Comparison of ENCODE assay signal across 10 cellular contexts in genomic region chr17:74971842-74972106, GRCh38. TPM values are rescaled to one million over a fixed set of nuclear protein-coding genes. Genes with fewer than 3 reads are reported as not detected.
DNase-seq lines count a peak whose midpoint lies in the region; ATAC-seq and TF ChIP-seq lines count a peak whose summit lies in the region.
"Had no signal": no experiment of that assay in that cellular context is flagged by ENCODE, and none has a peak within 500 bp of the region (broad histone marks: within the 10 kb centered on the region; RNA-seq: fewer than 3 reads in every experiment).

No MANE protein-coding gene starts in this region.

- H3K36me3 ChIP-seq in WERI-Rb-1: no peaks in the 10 kb centered on the region

- intact Hi-C loops in right cardiac atrium (cut with DNase I): no loop called here
- intact Hi-C loops in posterior cingulate gyrus (cut with DNase I): no loop called here

- no peaks in the 10 kb centered on the region for H3K9me3 ChIP-seq in WERI-Rb-1 (ENCODE audit: severe bottlenecking)
- no peaks in the 10 kb centered on the region for H3K9me3 ChIP-seq in right cardiac atrium (ENCODE audit: control insufficient read depth, low read length)

- no peaks in the 10 kb centered on the region for H3K4me1 ChIP-seq in right cardiac atrium (ENCODE audit: control insufficient read depth, insufficient read depth, low read length)

- ATAC-seq in right cardiac atrium: no peak
- ATAC-seq in GM19351 (IDR thresholded peaks at IDR 0.05; ENCODE audit: unreplicated experiment): no peak

- peak; percentile 37 for DNase-seq in ELF-1 (ENCODE audit: low read depth, low spot score)
- no peak for DNase-seq in WERI-Rb-1
- no peak for DNase-seq in right cardiac atrium
- no peak for DNase-seq in retinal pigment epithelial cell (ENCODE audit: low read depth)
- DNase-seq in amniotic stem cell (lab: John Stamatoyannopoulos, UW): no peak
- no peak for DNase-seq in posterior cingulate gyrus
- DNase-seq in NCI-H2196 (lab: John Stamatoyannopoulos, UW; ENCODE audit: unreplicated experiment): no peak

- H3K4me3 ChIP-seq in WERI-Rb-1 (ENCODE audit: low read depth, low read length): peak overlapping the region; percentile 67
- H3K4me3 ChIP-seq in right cardiac atrium (ENCODE audit: low read length): peak overlapping the region; percentile 67
- H3K4me3 ChIP-seq in retinal pigment epithelial cell (ENCODE audit: low read length): peak overlapping the region; percentile 57

- H3K27me3 ChIP-seq in WERI-Rb-1 (ENCODE audit: insufficient read depth, low read depth, severe bottlenecking) (peaks cover 20% of the 10 kb centered on the region), right cardiac atrium (ENCODE audit: control insufficient read depth, insufficient read depth) (no peaks in the 10 kb centered on the region)

- TF ChIP-seq CTCF in WERI-Rb-1 (IDR thresholded peaks at IDR 0.05; ENCODE audit: low read depth, low read length) (no peak), retinal pigment epithelial cell (conservative IDR thresholded peaks at IDR 0.05; ENCODE audit: low read depth, low read length) (no peak)

- no peak overlapping the region for H3K27ac ChIP-seq in WERI-Rb-1
- no peak overlapping the region for H3K27ac ChIP-seq in right cardiac atrium (ENCODE audit: low read length)
- H3K27ac ChIP-seq: epithelial cell of prostate had no signal

- WGBS in right cardiac atrium: 22% methylated on average over 9 of the region's 9 CpGs

RNA-seq across cellular contexts. Expression of gene HID1, which starts 0.8 kb away (rescaled TPM):
- total RNA-seq in right cardiac atrium: 10 to 100 TPM in 2 of 4 donors, 1 to 10 TPM in 2; 6.5 to 11.9 (median 10.1) TPM
- polyA plus RNA-seq in right cardiac atrium: 12.0 TPM

RNA-seq across cellular contexts. Expression of gene CDR2L, which starts 15.7 kb away (rescaled TPM):
- total RNA-seq in right cardiac atrium: 10 to 100 TPM; 11.0 to 17.5 (median 14.2) TPM
- polyA plus RNA-seq in right cardiac atrium: 13.8 TPM

RNA-seq across cellular contexts. Expression of gene OTOP3, which starts 36.1 kb away (rescaled TPM):
- total RNA-seq in right cardiac atrium: not detected
- polyA plus RNA-seq in right cardiac atrium: not detected
- total RNA-seq: T-helper 2 cell treated with Interferon-gamma antibody and Interleukin-4, amounts not matched to agents 100 ng/mL and 5 ng/mL, for 36 hours had no signal

RNA-seq across cellular contexts. Expression of gene MRPL58, which starts 40.7 kb away (rescaled TPM):
- total RNA-seq in right cardiac atrium: 10 to 100 TPM; 35.1 to 44.6 (median 37.3) TPM
- 62.6 TPM for polyA plus RNA-seq in right cardiac atrium

RNA-seq across cellular contexts. Expression of gene OTOP2, which starts 47.7 kb away (rescaled TPM):
- not detected for total RNA-seq in right cardiac atrium
- not detected for polyA plus RNA-seq in right cardiac atrium
- total RNA-seq: T-helper 2 cell treated with Interferon-gamma antibody and Interleukin-4, amounts not matched to agents 100 ng/mL and 5 ng/mL, for 36 hours had no signal
